Comparison of ENCODE assay signal across 22 cellular contexts in the genomic region with DNA sequence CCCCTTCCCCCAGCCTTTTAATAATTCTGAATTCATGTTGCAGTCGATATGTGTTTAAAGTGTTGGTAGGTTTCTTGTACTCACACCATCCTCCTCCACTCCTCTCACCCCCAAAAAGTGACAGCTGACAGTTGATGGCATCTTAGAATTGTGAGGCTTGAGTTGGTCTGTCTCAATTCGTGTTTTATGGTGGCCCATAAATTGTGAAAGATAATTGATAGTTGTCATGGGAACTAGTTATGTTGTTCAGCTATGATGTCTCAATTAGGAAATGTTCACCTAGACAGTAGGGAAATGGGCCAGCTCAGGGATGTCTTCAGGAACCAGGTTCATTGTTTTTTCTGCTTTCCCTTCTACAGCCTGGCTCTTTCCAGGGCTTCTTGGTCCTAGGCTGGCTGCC.
"Had no signal": no experiment of that assay in that cellular context is flagged by ENCODE, and none has a peak within 500 bp of the region (broad histone marks: within the 10 kb centered on the region; RNA-seq: fewer than 3 reads in every experiment).

No MANE protein-coding gene starts in this region.

- FAIRE-seq: islet of Langerhans had no signal

- H3K4me3 ChIP-seq: dorsolateral prefrontal cortex, esophagus muscularis mucosa, gastrocnemius medialis, heart right ventricle, psoas muscle, testis, tibial nerve, uterus had no signal

- H3K27me3 Mint-ChIP-seq: stimulated activated naive B cell treated with anti-CD40 and anti-IgM and Interleukin-4, amounts not matched to agents 10 μg/mL and 1 μg/mL and 100 μg/mL, for 72 hours; stimulated activated naive CD8-positive, alpha-beta T cell treated with anti-CD3 and anti-CD28 coated beads, Interleukin-15, amount 100 ng/mL, for 72 hours had no signal

- H3K9me3 Mint-ChIP-seq: naive thymus-derived CD4-positive, alpha-beta T cell; stimulated activated naive B cell treated with anti-CD40 and anti-IgM and Interleukin-4, amounts not matched to agents 10 μg/mL and 1 μg/mL and 100 μg/mL, for 72 hours; stimulated activated naive CD8-positive, alpha-beta T cell treated with anti-CD3 and anti-CD28 coated beads, Interleukin-15, amount 100 ng/mL, for 72 hours had no signal

- H3K27me3 ChIP-seq: esophagus muscularis mucosa, gastrocnemius medialis, heart right ventricle, neutrophil, testis, tibial nerve, uterus had no signal

- H3K9me3 ChIP-seq: esophagus muscularis mucosa, gastrocnemius medialis, heart right ventricle, neutrophil, psoas muscle, testis, tibial nerve, uterus had no signal

- ATAC-seq: gastrocnemius medialis; heart right ventricle; naive thymus-derived CD4-positive, alpha-beta T cell; psoas muscle; sciatic nerve; stimulated activated naive B cell treated with anti-CD40 and anti-IgM and Interleukin-4, amounts not matched to agents 10 μg/mL and 1 μg/mL and 100 μg/mL, for 72 hours; stimulated activated naive CD8-positive, alpha-beta T cell treated with anti-CD3 and anti-CD28 coated beads, Interleukin-15, amount 100 ng/mL, for 72 hours had no signal

- H3K36me3 Mint-ChIP-seq: naive thymus-derived CD4-positive, alpha-beta T cell; stimulated activated naive B cell treated with anti-CD40 and anti-IgM and Interleukin-4, amounts not matched to agents 10 μg/mL and 1 μg/mL and 100 μg/mL, for 72 hours had no signal

- H3K27ac Mint-ChIP-seq: naive thymus-derived CD4-positive, alpha-beta T cell; stimulated activated naive B cell treated with anti-CD40 and anti-IgM and Interleukin-4, amounts not matched to agents 10 μg/mL and 1 μg/mL and 100 μg/mL, for 72 hours; stimulated activated naive CD8-positive, alpha-beta T cell treated with anti-CD3 and anti-CD28 coated beads, Interleukin-15, amount 100 ng/mL, for 72 hours had no signal

- H3K36me3 ChIP-seq: esophagus muscularis mucosa, gastrocnemius medialis, heart right ventricle, neutrophil, tibial nerve, uterus had no signal

- H3K27ac ChIP-seq: esophagus muscularis mucosa, gastrocnemius medialis, heart right ventricle, neutrophil, psoas muscle, testis, tibial nerve, uterus had no signal

- H3K4me1 ChIP-seq: gastrocnemius medialis, psoas muscle, testis, tibial nerve, uterus had no signal

- H3K4me3 Mint-ChIP-seq: naive thymus-derived CD4-positive, alpha-beta T cell; stimulated activated naive B cell treated with anti-CD40 and anti-IgM and Interleukin-4, amounts not matched to agents 10 μg/mL and 1 μg/mL and 100 μg/mL, for 72 hours; stimulated activated naive CD8-positive, alpha-beta T cell treated with anti-CD3 and anti-CD28 coated beads, Interleukin-15, amount 100 ng/mL, for 72 hours had no signal

- DNase-seq: cortex of kidney; dorsolateral prefrontal cortex; effector CD8-positive, alpha-beta T cell; gastrocnemius medialis; heart right ventricle; hypothalamus; kidney glomerular epithelial cell; mesendoderm; naive thymus-derived CD4-positive, alpha-beta T cell; psoas muscle; retina; stimulated activated CD4-positive, alpha-beta T cell treated with anti-CD3 and anti-CD28 coated beads, Interleukin-2, amount 100 ng/mL, for 24 hours; stimulated activated CD4-positive, alpha-beta T cell treated with anti-CD3 and anti-CD28 coated beads, Interleukin-4, amount 100 ng/mL, for 4 hours; stimulated activated naive B cell treated with anti-CD40 and anti-IgM and Interleukin-4, amounts not matched to agents 10 μg/mL and 1 μg/mL and 100 μg/mL, for 72 hours; stimulated activated naive CD8-positive, alpha-beta T cell treated with anti-CD3 and anti-CD28 coated beads, Interleukin-15, amount 100 ng/mL, for 72 hours; testis; uterus had no signal
